In genomic region chr5:127086583-127086982, GRCh38 we compare ENCODE assay signal across 18 cellular contexts.
"Had no signal": no experiment of that assay in that cellular context is flagged by ENCODE, and none has a peak within 500 bp of the region (broad histone marks: within the 10 kb centered on the region; RNA-seq: fewer than 3 reads in every experiment).

No MANE protein-coding gene starts in this region.

- H3K9me3 ChIP-seq: pancreas, tibial artery, upper lobe of left lung, uterus had no signal

- H3K9ac ChIP-seq: neural progenitor cell had no signal

- ATAC-seq: natural killer cell; pancreas; right cardiac atrium; stimulated activated memory B cell treated with anti-CD40 and anti-IgM and Interleukin-4, amounts not matched to agents 10 μg/mL and 1 μg/mL and 100 μg/mL, for 72 hours had no signal

- DNase-seq: cortex of kidney; effector memory CD4-positive, alpha-beta T cell; foreskin melanocyte; head of caudate nucleus; hippocampal formation; mesendoderm; natural killer cell; occipital lobe; pancreas; right cardiac atrium; stimulated activated CD4-positive, alpha-beta T cell treated with anti-CD3 and anti-CD28 coated beads, Interleukin-15, amount 100 ng/mL, for 24 hours; stimulated activated CD4-positive, alpha-beta T cell treated with anti-CD3 and anti-CD28 coated beads, Interleukin-1b, Interleukin-23, amount 100 ng/mL, for 48 hours; stimulated activated CD4-positive, alpha-beta T cell treated with anti-CD3 and anti-CD28 coated beads, Interleukin-4, amount 100 ng/mL, for 24 hours; tibial artery; upper lobe of left lung; uterus had no signal

- H3K4me1 ChIP-seq: pancreas, tibial artery, upper lobe of left lung, uterus had no signal

- H3K4me3 ChIP-seq: neural progenitor cell, pancreas, tibial artery, upper lobe of left lung, uterus had no signal

- H3K36me3 ChIP-seq: neural progenitor cell, pancreas, tibial artery, upper lobe of left lung, uterus had no signal

- H3K27me3 ChIP-seq: neural progenitor cell, pancreas, upper lobe of left lung, uterus had no signal

- H3K27ac ChIP-seq: neural progenitor cell, pancreas, tibial artery, upper lobe of left lung, uterus had no signal
